Comparison of ENCODE assay signal across 1 cellular context in genomic region chr2:95345415-95346235, GRCh38.
TF ChIP-seq lines count a peak whose summit lies in the region.

No MANE protein-coding gene starts in this region.

TF ChIP-seq in HepG2, 621 proteins besides CTCF, POLR2A, EP300 and RAD21 (continued from another document):
- TF ChIP-seq, protein P1, sequence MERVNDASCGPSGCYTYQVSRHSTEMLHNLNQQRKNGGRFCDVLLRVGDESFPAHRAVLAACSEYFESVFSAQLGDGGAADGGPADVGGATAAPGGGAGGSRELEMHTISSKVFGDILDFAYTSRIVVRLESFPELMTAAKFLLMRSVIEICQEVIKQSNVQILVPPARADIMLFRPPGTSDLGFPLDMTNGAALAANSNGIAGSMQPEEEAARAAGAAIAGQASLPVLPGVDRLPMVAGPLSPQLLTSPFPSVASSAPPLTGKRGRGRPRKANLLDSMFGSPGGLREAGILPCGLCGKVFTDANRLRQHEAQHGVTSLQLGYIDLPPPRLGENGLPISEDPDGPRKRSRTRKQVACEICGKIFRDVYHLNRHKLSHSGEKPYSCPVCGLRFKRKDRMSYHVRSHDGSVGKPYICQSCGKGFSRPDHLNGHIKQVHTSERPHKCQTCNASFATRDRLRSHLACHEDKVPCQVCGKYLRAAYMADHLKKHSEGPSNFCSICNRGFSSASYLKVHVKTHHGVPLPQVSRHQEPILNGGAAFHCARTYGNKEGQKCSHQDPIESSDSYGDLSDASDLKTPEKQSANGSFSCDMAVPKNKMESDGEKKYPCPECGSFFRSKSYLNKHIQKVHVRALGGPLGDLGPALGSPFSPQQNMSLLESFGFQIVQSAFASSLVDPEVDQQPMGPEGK (CRISPR knock-in tag; IDR thresholded peaks at IDR 0.05), result no peak
- TF ChIP-seq RORA (CRISPR knock-in tag; IDR thresholded peaks at IDR 0.05) (no peak), ZNF224 (CRISPR knock-in tag; IDR thresholded peaks at IDR 0.05) (no peak; the same call in 1 of the 2 replicates), PREB (CRISPR knock-in tag; IDR thresholded peaks at IDR 0.05) (no peak), ZHX2 (IDR thresholded peaks at IDR 0.05; ENCODE audit: low read depth) (no peak), ZHX2 (CRISPR knock-in tag; IDR thresholded peaks at IDR 0.05; ENCODE audit: borderline replicate concordance) (no peak), YEATS4 (CRISPR knock-in tag; IDR thresholded peaks at IDR 0.05; ENCODE audit: borderline replicate concordance) (no peak), CENPX (CRISPR knock-in tag; IDR thresholded peaks at IDR 0.05) (no peak), CEBPG (CRISPR knock-in tag; IDR thresholded peaks at IDR 0.05) (no peak), ZNF569 (CRISPR knock-in tag; IDR thresholded peaks at IDR 0.05; ENCODE audit: borderline replicate concordance) (no peak), BORCS8-MEF2B (CRISPR knock-in tag; IDR thresholded peaks at IDR 0.05) (peak; percentile 64; the same call in 1 of the 2 replicates), SSRP1 (CRISPR knock-in tag; IDR thresholded peaks at IDR 0.05) (no peak), IKZF1 (IDR thresholded peaks at IDR 0.05) (no peak), ZNF263 (CRISPR knock-in tag; IDR thresholded peaks at IDR 0.05) (0 out of 2 replicates have a peak, but pooled peaks have one; percentile 22), ZNF121 (CRISPR knock-in tag; IDR thresholded peaks at IDR 0.05) (no peak), THYN1 (CRISPR knock-in tag; IDR thresholded peaks at IDR 0.05; ENCODE audit: borderline replicate concordance, low read depth) (no peak), ARHGAP35 (CRISPR knock-in tag; IDR thresholded peaks at IDR 0.05; ENCODE audit: borderline replicate concordance) (no peak), SIX1 (CRISPR knock-in tag; IDR thresholded peaks at IDR 0.05; ENCODE audit: borderline replicate concordance) (no peak), JUN (CRISPR knock-in tag; IDR thresholded peaks at IDR 0.05) (no peak), NFATC3 (CRISPR knock-in tag; IDR thresholded peaks at IDR 0.05) (0 out of 2 replicates have a peak, but pooled peaks have one; percentile 58), KDM1A (CRISPR knock-in tag; IDR thresholded peaks at IDR 0.05) (no peak), ZNF160 (CRISPR knock-in tag; IDR thresholded peaks at IDR 0.05) (peak; percentile 39; the same call in 1 of the 2 replicates), KAT8 (CRISPR knock-in tag; IDR thresholded peaks at IDR 0.05) (0 out of 2 replicates have a peak, but pooled peaks have one; percentile 15), THRA (CRISPR knock-in tag; IDR thresholded peaks at IDR 0.05; ENCODE audit: borderline replicate concordance) (0 out of 2 replicates have a peak, but pooled peaks have one; percentile 24), DNMT3B (CRISPR knock-in tag; conservative IDR thresholded peaks at IDR 0.05) (no peak), PAX8 (CRISPR knock-in tag; IDR thresholded peaks at IDR 0.05; ENCODE audit: borderline replicate concordance) (no peak), ZNF24 (IDR thresholded peaks at IDR 0.05) (no peak), ZNF547 (CRISPR knock-in tag; IDR thresholded peaks at IDR 0.05) (peak; percentile 69)
- TF ChIP-seq, protein P2, sequence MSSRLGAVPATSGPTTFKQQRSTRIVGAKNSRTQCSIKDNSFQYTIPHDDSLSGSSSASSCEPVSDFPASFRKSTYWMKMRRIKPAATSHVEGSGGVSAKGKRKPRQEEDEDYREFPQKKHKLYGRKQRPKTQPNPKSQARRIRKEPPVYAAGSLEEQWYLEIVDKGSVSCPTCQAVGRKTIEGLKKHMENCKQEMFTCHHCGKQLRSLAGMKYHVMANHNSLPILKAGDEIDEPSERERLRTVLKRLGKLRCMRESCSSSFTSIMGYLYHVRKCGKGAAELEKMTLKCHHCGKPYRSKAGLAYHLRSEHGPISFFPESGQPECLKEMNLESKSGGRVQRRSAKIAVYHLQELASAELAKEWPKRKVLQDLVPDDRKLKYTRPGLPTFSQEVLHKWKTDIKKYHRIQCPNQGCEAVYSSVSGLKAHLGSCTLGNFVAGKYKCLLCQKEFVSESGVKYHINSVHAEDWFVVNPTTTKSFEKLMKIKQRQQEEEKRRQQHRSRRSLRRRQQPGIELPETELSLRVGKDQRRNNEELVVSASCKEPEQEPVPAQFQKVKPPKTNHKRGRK (CRISPR knock-in tag; IDR thresholded peaks at IDR 0.05), result no peak
- TF ChIP-seq, protein P3, sequence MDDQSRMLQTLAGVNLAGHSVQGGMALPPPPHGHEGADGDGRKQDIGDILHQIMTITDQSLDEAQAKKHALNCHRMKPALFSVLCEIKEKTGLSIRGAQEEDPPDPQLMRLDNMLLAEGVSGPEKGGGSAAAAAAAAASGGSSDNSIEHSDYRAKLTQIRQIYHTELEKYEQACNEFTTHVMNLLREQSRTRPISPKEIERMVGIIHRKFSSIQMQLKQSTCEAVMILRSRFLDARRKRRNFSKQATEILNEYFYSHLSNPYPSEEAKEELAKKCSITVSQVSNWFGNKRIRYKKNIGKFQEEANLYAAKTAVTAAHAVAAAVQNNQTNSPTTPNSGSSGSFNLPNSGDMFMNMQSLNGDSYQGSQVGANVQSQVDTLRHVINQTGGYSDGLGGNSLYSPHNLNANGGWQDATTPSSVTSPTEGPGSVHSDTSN (CRISPR knock-in tag; IDR thresholded peaks at IDR 0.05; ENCODE audit: borderline replicate concordance), result no peak
